ENCODE assay signal across 13 cellular contexts in genomic region chr20:39775110-39775509, GRCh38.
DNase-seq lines count a peak whose midpoint lies in the region; ATAC-seq and TF ChIP-seq lines count a peak whose summit lies in the region.
"Had no signal": no experiment of that assay in that cellular context is flagged by ENCODE, and none has a peak within 500 bp of the region (broad histone marks: within the 10 kb centered on the region; RNA-seq: fewer than 3 reads in every experiment).

No MANE protein-coding gene starts in this region.

- TF ChIP-seq POLR2A in spleen (IDR thresholded peaks at IDR 0.05): no peak

- TF ChIP-seq CTCF in fibroblast of the aortic adventitia (IDR thresholded peaks at IDR 0.05; ENCODE audit: insufficient read depth, low read length): no peak
- no peak for TF ChIP-seq CTCF in spleen (IDR thresholded peaks at IDR 0.05 in 8 of 11, conservative IDR thresholded peaks at IDR 0.05 in 3 of 11)
- TF ChIP-seq CTCF in upper lobe of right lung (IDR thresholded peaks at IDR 0.05): no peak

- H3K36me3 ChIP-seq in SJCRH30 (no peaks in the 10 kb centered on the region), spleen (no peaks in the 10 kb centered on the region), upper lobe of right lung (no peaks in the 10 kb centered on the region)

- 28 to 46% (median 40%) methylated on average over 3 of the region's 3 CpGs for WGBS in spleen, 5 donors

- no peak for ATAC-seq in upper lobe of right lung
- no peak for ATAC-seq in HG03095 (IDR thresholded peaks at IDR 0.05; ENCODE audit: unreplicated experiment)

- H3K9me3 ChIP-seq in SJCRH30 (replicated peaks) (no peaks in the 10 kb centered on the region), spleen (peaks cover 0 to 22% (median 8%) of the 10 kb centered on the region in 8 donors), upper lobe of right lung (no peaks in the 10 kb centered on the region)

- intact Hi-C loops in posterior vena cava (cut with DNase I): no loop called here
- intact Hi-C loops in spleen (cut with DNase I; ENCODE audit: low total_unique reads): no loop called here
- intact Hi-C loops in upper lobe of right lung (cut with DNase I): no loop called here

- DNase-seq in EL (peak; percentile 59), SJCRH30 (peak; percentile 25 to 43), fibroblast of the aortic adventitia (ENCODE audit: low read depth) (peak; percentile 91), posterior vena cava (ENCODE audit: low spot score) (peak; percentile 92), spleen (no peak), upper lobe of right lung (no peak), NCI-H2107 treated with DMSO at 0.1 percent for 48 hours (lab: John Stamatoyannopoulos, UW; ENCODE audit: unreplicated experiment) (no peak)
- DNase-seq: activated CD4-positive, alpha-beta memory T cell treated with anti-CD3 and anti-CD28 coated beads for 36 hours; KG1; mesenchymal stem cell; NCI-H524 had no signal

- no peak overlapping the region for H3K27ac ChIP-seq in SJCRH30
- H3K27ac ChIP-seq in spleen: no peak overlapping the region
- H3K27ac ChIP-seq in upper lobe of right lung: no peak overlapping the region
- H3K27ac ChIP-seq: SK-N-MC had no signal

- H3K27me3 ChIP-seq in SJCRH30 (no peaks in the 10 kb centered on the region), spleen (replicated peaks in 1 of 7) (no peaks in the 10 kb centered on the region), upper lobe of right lung (no peaks in the 10 kb centered on the region)

- H3K4me3 ChIP-seq in SJCRH30 (no peak overlapping the region), fibroblast of the aortic adventitia (ENCODE audit: low read depth, low read length) (no peak overlapping the region), spleen (no peak overlapping the region), upper lobe of right lung (no peak overlapping the region)
- H3K4me3 ChIP-seq: SK-N-MC had no signal

- no peaks in the 10 kb centered on the region for H3K4me1 ChIP-seq in SJCRH30
- H3K4me1 ChIP-seq in spleen: peaks cover 0 to 5% (median 0%) of the 10 kb centered on the region in 6 donors
- no peaks in the 10 kb centered on the region for H3K4me1 ChIP-seq in upper lobe of right lung

Comparison
In these comparisons a context has a peak if more than half of its experiments do, and no peak if none do; other contexts are left out.
1. DNase-seq: peak in EL (single experiment), SJCRH30 (2 of 2), fibroblast of the aortic adventitia (single experiment) and posterior vena cava (single experiment); none in spleen (single experiment), upper lobe of right lung (single experiment) and NCI-H2107 treated with DMSO at 0.1 percent for 48 hours (single experiment).